ENCODE assay signal across 7 cellular contexts in the genomic region with DNA sequence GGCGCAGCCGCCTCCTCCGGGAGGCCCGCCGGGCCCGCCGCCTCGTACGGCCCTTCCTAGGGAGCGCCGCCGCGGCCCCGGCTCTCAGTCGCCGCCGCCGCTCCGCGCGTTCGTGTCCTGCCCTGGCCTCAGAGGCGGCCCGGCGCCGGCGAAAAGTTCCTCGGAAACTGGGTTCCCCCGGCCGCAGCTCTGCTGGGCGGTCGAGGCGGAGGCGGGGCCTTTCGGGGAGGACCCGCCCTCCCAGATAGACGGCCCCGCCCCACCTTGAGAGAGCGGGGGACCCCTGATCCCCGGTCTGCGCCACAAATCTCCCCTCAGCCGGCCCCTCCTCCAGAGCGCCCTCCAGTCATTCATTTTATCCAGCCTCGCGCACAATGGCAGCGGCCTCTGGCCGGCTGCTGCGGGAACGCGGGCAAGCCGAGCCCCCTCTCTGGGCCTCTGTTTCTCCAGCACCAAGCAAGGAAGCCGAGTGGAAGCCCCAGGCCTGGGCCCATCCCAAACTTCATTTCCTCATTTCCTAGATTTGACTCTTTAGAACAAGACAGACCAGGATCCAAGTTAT. TPM values are rescaled to one million over a fixed set of nuclear protein-coding genes. Genes with fewer than 3 reads are reported as not detected.
DNase-seq lines count a peak whose midpoint lies in the region; ATAC-seq, FAIRE-seq and TF ChIP-seq lines count a peak whose summit lies in the region.

SREBF1 (minus strand) TSS at position 169 of the 562 bp plus-strand sequence. CDS start 169 bp downstream, outside the sequence.

- peak within 1 kb of the TSS; percentile 87 for H3K4me2 ChIP-seq in endothelial cell of umbilical vein (ENCODE audit: insufficient read depth, low read length)

- no peaks in the 10 kb centered on the region for H4K20me1 ChIP-seq in endothelial cell of umbilical vein (replicated peaks; ENCODE audit: control insufficient read depth, extremely low read depth, insufficient read depth, low read length)

- peak within 1 kb of the TSS; percentile 95 for H3K27ac Mint-ChIP-seq in activated CD8-positive, alpha-beta memory T cell treated with anti-CD3 and anti-CD28 coated beads, Interleukin-2, amount 10 ng/mL, durations not matched to agents 7 days and 5 days

- ATAC-seq in activated CD8-positive, alpha-beta memory T cell treated with anti-CD3 and anti-CD28 coated beads, Interleukin-2, amount 10 ng/mL, durations not matched to agents 7 days and 5 days, result peak; percentile 40
- ATAC-seq in mucosa of descending colon, result peak; percentile 49

- H3K9me3 ChIP-seq in HAP-1 (no peaks in the 10 kb centered on the region), endothelial cell of umbilical vein (replicated peaks; ENCODE audit: control insufficient read depth, insufficient read depth, low read length) (no peaks in the 10 kb centered on the region), mucosa of descending colon (no peaks in the 10 kb centered on the region)

- intact Hi-C loops in endothelial cell of umbilical vein (cut with micrococcal nuclease), result loop anchor here (1.0 kb wide), 2 partner anchors 14 to 27 kb away; no protein-coding TSS in a partner anchor
- intact Hi-C loops in mucosa of descending colon (cut with DNase I, micrococcal nuclease), result no loop called here

- in situ Hi-C loops in GM13976 (cut with MboI; ENCODE audit: low sequenced_read_pairs, unreplicated experiment), result no loop called here
- in situ Hi-C loops in HAP-1 (cut with MboI; ENCODE audit: low sequenced_read_pairs), result no loop called here

- FAIRE-seq in endothelial cell of umbilical vein (lab: Jason Lieb, UNC), result peak; percentile 80

- peak within 1 kb of the TSS; percentile 95 for H3K27ac ChIP-seq in endothelial cell of umbilical vein (ENCODE audit: insufficient read depth, low read depth, low read length)

- peaks cover 58% of the 10 kb centered on the region for H3K4me1 ChIP-seq in HAP-1
- H3K4me1 ChIP-seq in endothelial cell of umbilical vein (ENCODE audit: control insufficient read depth, extremely low read depth, insufficient read depth, low read length), result peaks cover 56% of the 10 kb centered on the region
- H3K4me1 ChIP-seq in mucosa of descending colon (ENCODE audit: low read depth), result peaks cover 65% of the 10 kb centered on the region

- H3K36me3 Mint-ChIP-seq in activated CD8-positive, alpha-beta memory T cell treated with anti-CD3 and anti-CD28 coated beads, Interleukin-2, amount 10 ng/mL, durations not matched to agents 7 days and 5 days, result peaks cover 13% of the 10 kb centered on the region

- peak within 1 kb of the TSS; percentile 93 for H3K9ac ChIP-seq in endothelial cell of umbilical vein (replicated peaks; ENCODE audit: extremely low read depth, insufficient read depth, low read length)

- POLR2A ChIA-PET in endothelial cell of umbilical vein (lab: Charles Lee), result interaction anchor here (1.5 kb wide), 1 partner anchor 11 kb away, joined by 3 read pairs; no protein-coding TSS in a partner anchor

- H3K27me3 ChIP-seq in HAP-1 (ENCODE audit: low read depth) (no peaks in the 10 kb centered on the region), endothelial cell of umbilical vein (ENCODE audit: control insufficient read depth in 2 of 2, insufficient read depth in 2 of 2, low read length in 2 of 2) (no peaks in the 10 kb centered on the region)

- peaks cover 16% of the 10 kb centered on the region for H3K36me3 ChIP-seq in HAP-1 (replicated peaks)
- no peaks in the 10 kb centered on the region for H3K36me3 ChIP-seq in endothelial cell of umbilical vein (ENCODE audit: control insufficient read depth in 2 of 2, extremely low read depth in 1 of 2, insufficient read depth in 2 of 2, low read length in 2 of 2)
- no peaks in the 10 kb centered on the region for H3K36me3 ChIP-seq in mucosa of descending colon (ENCODE audit: low read depth)

- dilution Hi-C loops in endothelial cell of umbilical vein (cut with MboI; ENCODE audit: extremely low pct_ligation_motif_present, low sequenced_read_pairs), result no loop called here

- peak within 1 kb of the TSS; percentile 79 for H3K4me3 ChIP-seq in HAP-1
- peak within 1 kb of the TSS; percentile 54 to 89 (median 57) for H3K4me3 ChIP-seq in endothelial cell of umbilical vein (replicated peaks in 1 of 3; ENCODE audit: insufficient read depth in 1 of 3, low read depth in 1 of 3, low read length in 3 of 3)
- H3K4me3 ChIP-seq in mucosa of descending colon, result peak within 1 kb of the TSS; percentile 89

- no peak for TF ChIP-seq POLR2A in endothelial cell of umbilical vein (IDR thresholded peaks at IDR 0.05; ENCODE audit: low read depth, low read length)

- no peaks in the 10 kb centered on the region for H3K27me3 Mint-ChIP-seq in activated CD8-positive, alpha-beta memory T cell treated with anti-CD3 and anti-CD28 coated beads, Interleukin-2, amount 10 ng/mL, durations not matched to agents 7 days and 5 days

- no peak for TF ChIP-seq CTCF in GM13976 (IDR thresholded peaks at IDR 0.05; ENCODE audit: borderline replicate concordance, control extremely low read depth, extremely low read depth, insufficient read depth, missing control alignments)
- no peak for TF ChIP-seq CTCF in endothelial cell of umbilical vein (IDR thresholded peaks at IDR 0.05; ENCODE audit: extremely low read depth in 1 of 2, insufficient read depth in 1 of 2, low read depth in 1 of 2, low read length in 2 of 2)
- TF ChIP-seq CTCF in mucosa of descending colon (IDR thresholded peaks at IDR 0.05), result no peak

- peaks cover 36% of the 10 kb centered on the region for H3K79me2 ChIP-seq in endothelial cell of umbilical vein (ENCODE audit: control insufficient read depth, insufficient read depth, low read length)

- DNase-seq in GM13976 (ENCODE audit: low spot score) (peak; percentile 88), HAP-1 (ENCODE audit: low spot score in 2 of 2) (peak; percentile 14 to 74), NAMALWA (ENCODE audit: low spot score) (peak; percentile 65), endothelial cell of umbilical vein (ENCODE audit: low read depth, low spot score) (peak; percentile 63), mucosa of descending colon (peak; percentile 74 to 84 (median 84))
- peak; percentile 80 for DNase-seq in activated CD8-positive, alpha-beta memory T cell treated with anti-CD3 and anti-CD28 coated beads, Interleukin-2, amount 10 ng/mL, durations not matched to agents 7 days and 5 days
- peak; percentile 57 for DNase-seq in stimulated activated naive CD4-positive, alpha-beta T cell treated with Interleukin-2 at 50 U/mL for 16 hours (lab: John Stamatoyannopoulos, UW)

- no peaks in the 10 kb centered on the region for H3K9me1 ChIP-seq in endothelial cell of umbilical vein (replicated peaks; ENCODE audit: control insufficient read depth, extremely low read depth, insufficient read depth, low read length)

- H3K4me1 Mint-ChIP-seq in activated CD8-positive, alpha-beta memory T cell treated with anti-CD3 and anti-CD28 coated beads, Interleukin-2, amount 10 ng/mL, durations not matched to agents 7 days and 5 days, result peaks cover 74% of the 10 kb centered on the region

- CTCF ChIA-PET in activated CD8-positive, alpha-beta memory T cell treated with anti-CD3 and anti-CD28 coated beads, Interleukin-2, amount 10 ng/mL, durations not matched to agents 7 days and 5 days (lab: Charles Lee), result interaction anchor here (0.9 to 4.2 kb wide), 16 partner anchors 10 to 196 kb away, joined by 3 to 34 read pairs (median 4); no protein-coding TSS in a partner anchor
- CTCF ChIA-PET in endothelial cell of umbilical vein (lab: Charles Lee), result interaction anchor here (0.9 to 3.1 kb wide), 12 partner anchors 9 to 154 kb away, joined by 3 to 18 read pairs (median 5); partner anchors contain the start of genes DRC3 and TOM1L2

- BruUV-seq in endothelial cell of umbilical vein (replicated peaks; lab: Mats Ljungman, UMichigan), result TSS peak; percentile 39

- no peaks in the 10 kb centered on the region for H3K9me3 Mint-ChIP-seq in activated CD8-positive, alpha-beta memory T cell treated with anti-CD3 and anti-CD28 coated beads, Interleukin-2, amount 10 ng/mL, durations not matched to agents 7 days and 5 days (ENCODE audit: low read depth)

- H3K4me3 Mint-ChIP-seq in activated CD8-positive, alpha-beta memory T cell treated with anti-CD3 and anti-CD28 coated beads, Interleukin-2, amount 10 ng/mL, durations not matched to agents 7 days and 5 days, result peak within 1 kb of the TSS; percentile 85

- H2AFZ ChIP-seq in endothelial cell of umbilical vein (ENCODE audit: low read depth, low read length), result peak within 1 kb of the TSS; percentile 39

TF ChIP-seq in endothelial cell of umbilical vein, 7 proteins besides CTCF, POLR2A, EP300 and RAD21:
- TF ChIP-seq POLR2AphosphoS5 (IDR thresholded peaks at IDR 0.05; ENCODE audit: insufficient read depth, low read depth, low read length), result peak; percentile 2
- TF ChIP-seq FOS (IDR thresholded peaks at IDR 0.05; ENCODE audit: borderline replicate concordance, insufficient read depth, low read length), result no peak
- no peak for TF ChIP-seq GATA2 (IDR thresholded peaks at IDR 0.05; ENCODE audit: insufficient read depth, insufficient read length, low read depth, low read length)
- no peak for TF ChIP-seq JUN (IDR thresholded peaks at IDR 0.05; ENCODE audit: borderline replicate concordance, insufficient read depth, insufficient read length, low read depth)
- TF ChIP-seq, protein P1, sequence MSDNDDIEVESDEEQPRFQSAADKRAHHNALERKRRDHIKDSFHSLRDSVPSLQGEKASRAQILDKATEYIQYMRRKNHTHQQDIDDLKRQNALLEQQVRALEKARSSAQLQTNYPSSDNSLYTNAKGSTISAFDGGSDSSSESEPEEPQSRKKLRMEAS (IDR thresholded peaks at IDR 0.05; ENCODE audit: insufficient read depth, insufficient read length), result no peak
TF ChIP-seq in endothelial cell of umbilical vein: peak in this region for 1.

RNA-seq across cellular contexts. Expression of gene SREBF1, which starts in this region (rescaled TPM):
- 100 to 1,000 TPM in 1 of 2 experiments, 10 to 100 TPM in 1; 90.6 to 184 TPM for total RNA-seq in activated CD8-positive, alpha-beta memory T cell treated with anti-CD3 and anti-CD28 coated beads, Interleukin-2, amount 10 ng/mL, durations not matched to agents 7 days and 5 days
- 109 and 117 TPM in 2 replicates for total RNA-seq in endothelial cell of umbilical vein
- polyA plus RNA-seq in endothelial cell of umbilical vein, result 50.4 and 66.3 TPM in 2 replicates
- polyA plus RNA-seq in endothelial cell of umbilical vein (2011; cell fraction: cytosol; rRNA removed), result 22.4 and 31.8 TPM in 2 replicates
- 139 and 174 TPM in 2 replicates for polyA plus RNA-seq in endothelial cell of umbilical vein (2011; cell fraction: nucleus; rRNA removed)
- polyA plus RNA-seq in endothelial cell of umbilical vein (2012), result 64.9 and 76.2 TPM in 2 replicates
- 51.5 and 65.4 TPM in 2 replicates for polyA minus RNA-seq in endothelial cell of umbilical vein
- 114 TPM for polyA minus RNA-seq in endothelial cell of umbilical vein (2011; cell fraction: cytosol; rRNA and poly(A)+ RNA removed)
- 78.3 and 98.8 TPM in 2 replicates for polyA minus RNA-seq in endothelial cell of umbilical vein (2011; cell fraction: nucleus; rRNA and poly(A)+ RNA removed)
- total RNA-seq in mucosa of descending colon, result 100 to 1,000 TPM; 161 to 179 (median 170) TPM

Comparison
In these comparisons a context has a peak if more than half of its experiments do, and no peak if none do; other contexts are left out.
1. Peak in every context shown above with its lines: DNase-seq, ATAC-seq, H3K4me3 ChIP-seq and H3K27ac ChIP-seq.